Comparison of ENCODE assay signal across 2 cellular contexts in genomic region chr16:89322381-89323119, GRCh38.
TF ChIP-seq lines count a peak whose summit lies in the region.

No MANE protein-coding gene starts in this region.

TF ChIP-seq in GM12878, 131 proteins besides CTCF, POLR2A, EP300 and RAD21 (continued from another document):
- TF ChIP-seq, protein P1, sequence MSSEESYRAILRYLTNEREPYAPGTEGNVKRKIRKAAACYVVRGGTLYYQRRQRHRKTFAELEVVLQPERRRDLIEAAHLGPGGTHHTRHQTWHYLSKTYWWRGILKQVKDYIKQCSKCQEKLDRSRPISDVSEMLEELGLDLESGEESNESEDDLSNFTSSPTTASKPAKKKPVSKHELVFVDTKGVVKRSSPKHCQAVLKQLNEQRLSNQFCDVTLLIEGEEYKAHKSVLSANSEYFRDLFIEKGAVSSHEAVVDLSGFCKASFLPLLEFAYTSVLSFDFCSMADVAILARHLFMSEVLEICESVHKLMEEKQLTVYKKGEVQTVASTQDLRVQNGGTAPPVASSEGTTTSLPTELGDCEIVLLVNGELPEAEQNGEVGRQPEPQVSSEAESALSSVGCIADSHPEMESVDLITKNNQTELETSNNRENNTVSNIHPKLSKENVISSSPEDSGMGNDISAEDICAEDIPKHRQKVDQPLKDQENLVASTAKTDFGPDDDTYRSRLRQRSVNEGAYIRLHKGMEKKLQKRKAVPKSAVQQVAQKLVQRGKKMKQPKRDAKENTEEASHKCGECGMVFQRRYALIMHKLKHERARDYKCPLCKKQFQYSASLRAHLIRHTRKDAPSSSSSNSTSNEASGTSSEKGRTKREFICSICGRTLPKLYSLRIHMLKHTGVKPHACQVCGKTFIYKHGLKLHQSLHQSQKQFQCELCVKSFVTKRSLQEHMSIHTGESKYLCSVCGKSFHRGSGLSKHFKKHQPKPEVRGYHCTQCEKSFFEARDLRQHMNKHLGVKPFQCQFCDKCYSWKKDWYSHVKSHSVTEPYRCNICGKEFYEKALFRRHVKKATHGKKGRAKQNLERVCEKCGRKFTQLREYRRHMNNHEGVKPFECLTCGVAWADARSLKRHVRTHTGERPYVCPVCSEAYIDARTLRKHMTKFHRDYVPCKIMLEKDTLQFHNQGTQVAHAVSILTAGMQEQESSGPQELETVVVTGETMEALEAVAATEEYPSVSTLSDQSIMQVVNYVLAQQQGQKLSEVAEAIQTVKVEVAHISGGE (CRISPR knock-in tag; IDR thresholded peaks at IDR 0.05): no peak

TF ChIP-seq in HepG2, 621 proteins besides CTCF, POLR2A, EP300 and RAD21 (continued from another document and continues in another):
- TF ChIP-seq, protein P2, sequence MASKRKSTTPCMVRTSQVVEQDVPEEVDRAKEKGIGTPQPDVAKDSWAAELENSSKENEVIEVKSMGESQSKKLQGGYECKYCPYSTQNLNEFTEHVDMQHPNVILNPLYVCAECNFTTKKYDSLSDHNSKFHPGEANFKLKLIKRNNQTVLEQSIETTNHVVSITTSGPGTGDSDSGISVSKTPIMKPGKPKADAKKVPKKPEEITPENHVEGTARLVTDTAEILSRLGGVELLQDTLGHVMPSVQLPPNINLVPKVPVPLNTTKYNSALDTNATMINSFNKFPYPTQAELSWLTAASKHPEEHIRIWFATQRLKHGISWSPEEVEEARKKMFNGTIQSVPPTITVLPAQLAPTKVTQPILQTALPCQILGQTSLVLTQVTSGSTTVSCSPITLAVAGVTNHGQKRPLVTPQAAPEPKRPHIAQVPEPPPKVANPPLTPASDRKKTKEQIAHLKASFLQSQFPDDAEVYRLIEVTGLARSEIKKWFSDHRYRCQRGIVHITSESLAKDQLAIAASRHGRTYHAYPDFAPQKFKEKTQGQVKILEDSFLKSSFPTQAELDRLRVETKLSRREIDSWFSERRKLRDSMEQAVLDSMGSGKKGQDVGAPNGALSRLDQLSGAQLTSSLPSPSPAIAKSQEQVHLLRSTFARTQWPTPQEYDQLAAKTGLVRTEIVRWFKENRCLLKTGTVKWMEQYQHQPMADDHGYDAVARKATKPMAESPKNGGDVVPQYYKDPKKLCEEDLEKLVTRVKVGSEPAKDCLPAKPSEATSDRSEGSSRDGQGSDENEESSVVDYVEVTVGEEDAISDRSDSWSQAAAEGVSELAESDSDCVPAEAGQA (IDR thresholded peaks at IDR 0.05; ENCODE audit: low read depth): no peak
- TF ChIP-seq, protein P2 (CRISPR knock-in tag; IDR thresholded peaks at IDR 0.05; ENCODE audit: borderline replicate concordance): no peak
- no peak for TF ChIP-seq FIP1L1 (IDR thresholded peaks at IDR 0.05; ENCODE audit: borderline replicate concordance, insufficient read depth, low read depth, low read length)
- TF ChIP-seq, protein P3, sequence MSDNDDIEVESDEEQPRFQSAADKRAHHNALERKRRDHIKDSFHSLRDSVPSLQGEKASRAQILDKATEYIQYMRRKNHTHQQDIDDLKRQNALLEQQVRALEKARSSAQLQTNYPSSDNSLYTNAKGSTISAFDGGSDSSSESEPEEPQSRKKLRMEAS (IDR thresholded peaks at IDR 0.05): peak; percentile 84
- no peak for TF ChIP-seq NFIB (CRISPR knock-in tag; IDR thresholded peaks at IDR 0.05; ENCODE audit: borderline replicate concordance)
- no peak for TF ChIP-seq RARG (CRISPR knock-in tag; IDR thresholded peaks at IDR 0.05; ENCODE audit: low read depth)
- TF ChIP-seq, protein P4, sequence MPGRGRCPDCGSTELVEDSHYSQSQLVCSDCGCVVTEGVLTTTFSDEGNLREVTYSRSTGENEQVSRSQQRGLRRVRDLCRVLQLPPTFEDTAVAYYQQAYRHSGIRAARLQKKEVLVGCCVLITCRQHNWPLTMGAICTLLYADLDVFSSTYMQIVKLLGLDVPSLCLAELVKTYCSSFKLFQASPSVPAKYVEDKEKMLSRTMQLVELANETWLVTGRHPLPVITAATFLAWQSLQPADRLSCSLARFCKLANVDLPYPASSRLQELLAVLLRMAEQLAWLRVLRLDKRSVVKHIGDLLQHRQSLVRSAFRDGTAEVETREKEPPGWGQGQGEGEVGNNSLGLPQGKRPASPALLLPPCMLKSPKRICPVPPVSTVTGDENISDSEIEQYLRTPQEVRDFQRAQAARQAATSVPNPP (CRISPR knock-in tag; IDR thresholded peaks at IDR 0.05): no peak
- TF ChIP-seq ZNF446 (CRISPR knock-in tag; IDR thresholded peaks at IDR 0.05): no peak
- no peak for TF ChIP-seq FLYWCH1 (CRISPR knock-in tag; IDR thresholded peaks at IDR 0.05)
- no peak for TF ChIP-seq ATF1 (CRISPR knock-in tag; IDR thresholded peaks at IDR 0.05)
- no peak for TF ChIP-seq ZBTB7B (CRISPR knock-in tag; IDR thresholded peaks at IDR 0.05)
- no peak for TF ChIP-seq TIGD3 (CRISPR knock-in tag; IDR thresholded peaks at IDR 0.05; ENCODE audit: borderline replicate concordance)
- TF ChIP-seq, protein P5, sequence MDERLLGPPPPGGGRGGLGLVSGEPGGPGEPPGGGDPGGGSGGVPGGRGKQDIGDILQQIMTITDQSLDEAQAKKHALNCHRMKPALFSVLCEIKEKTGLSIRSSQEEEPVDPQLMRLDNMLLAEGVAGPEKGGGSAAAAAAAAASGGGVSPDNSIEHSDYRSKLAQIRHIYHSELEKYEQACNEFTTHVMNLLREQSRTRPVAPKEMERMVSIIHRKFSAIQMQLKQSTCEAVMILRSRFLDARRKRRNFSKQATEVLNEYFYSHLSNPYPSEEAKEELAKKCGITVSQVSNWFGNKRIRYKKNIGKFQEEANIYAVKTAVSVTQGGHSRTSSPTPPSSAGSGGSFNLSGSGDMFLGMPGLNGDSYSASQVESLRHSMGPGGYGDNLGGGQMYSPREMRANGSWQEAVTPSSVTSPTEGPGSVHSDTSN (CRISPR knock-in tag; IDR thresholded peaks at IDR 0.05): peak; percentile 80
- no peak for TF ChIP-seq TAF1 (CRISPR knock-in tag; IDR thresholded peaks at IDR 0.05)
- no peak for TF ChIP-seq BORCS8-MEF2B (CRISPR knock-in tag; IDR thresholded peaks at IDR 0.05)
- no peak for TF ChIP-seq GTF3A (CRISPR knock-in tag; conservative IDR thresholded peaks at IDR 0.05)
- TF ChIP-seq ZFX (CRISPR knock-in tag; IDR thresholded peaks at IDR 0.05; ENCODE audit: low read depth): peak; percentile 46; the same call in 1 of the 2 replicates
- TF ChIP-seq CBX2 (IDR thresholded peaks at IDR 0.05; ENCODE audit: low read depth, low read length): no peak
- TF ChIP-seq CBX2 (CRISPR knock-in tag; IDR thresholded peaks at IDR 0.05; ENCODE audit: low read depth): no peak
- no peak for TF ChIP-seq ZNF710 (CRISPR knock-in tag; IDR thresholded peaks at IDR 0.05; ENCODE audit: borderline replicate concordance)
- no peak for TF ChIP-seq SUZ12 (IDR thresholded peaks at IDR 0.05; ENCODE audit: low read depth, low read length)
- TF ChIP-seq ZNF234 (CRISPR knock-in tag; conservative IDR thresholded peaks at IDR 0.05): no peak
- TF ChIP-seq, protein P6, sequence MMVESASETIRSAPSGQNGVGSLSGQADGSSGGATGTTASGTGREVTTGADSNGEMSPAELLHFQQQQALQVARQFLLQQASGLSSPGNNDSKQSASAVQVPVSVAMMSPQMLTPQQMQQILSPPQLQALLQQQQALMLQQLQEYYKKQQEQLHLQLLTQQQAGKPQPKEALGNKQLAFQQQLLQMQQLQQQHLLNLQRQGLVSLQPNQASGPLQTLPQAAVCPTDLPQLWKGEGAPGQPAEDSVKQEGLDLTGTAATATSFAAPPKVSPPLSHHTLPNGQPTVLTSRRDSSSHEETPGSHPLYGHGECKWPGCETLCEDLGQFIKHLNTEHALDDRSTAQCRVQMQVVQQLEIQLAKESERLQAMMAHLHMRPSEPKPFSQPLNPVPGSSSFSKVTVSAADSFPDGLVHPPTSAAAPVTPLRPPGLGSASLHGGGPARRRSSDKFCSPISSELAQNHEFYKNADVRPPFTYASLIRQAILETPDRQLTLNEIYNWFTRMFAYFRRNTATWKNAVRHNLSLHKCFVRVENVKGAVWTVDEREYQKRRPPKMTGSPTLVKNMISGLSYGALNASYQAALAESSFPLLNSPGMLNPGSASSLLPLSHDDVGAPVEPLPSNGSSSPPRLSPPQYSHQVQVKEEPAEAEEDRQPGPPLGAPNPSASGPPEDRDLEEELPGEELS (CRISPR knock-in tag; IDR thresholded peaks at IDR 0.05): peak; percentile 59
- TF ChIP-seq, protein P7, sequence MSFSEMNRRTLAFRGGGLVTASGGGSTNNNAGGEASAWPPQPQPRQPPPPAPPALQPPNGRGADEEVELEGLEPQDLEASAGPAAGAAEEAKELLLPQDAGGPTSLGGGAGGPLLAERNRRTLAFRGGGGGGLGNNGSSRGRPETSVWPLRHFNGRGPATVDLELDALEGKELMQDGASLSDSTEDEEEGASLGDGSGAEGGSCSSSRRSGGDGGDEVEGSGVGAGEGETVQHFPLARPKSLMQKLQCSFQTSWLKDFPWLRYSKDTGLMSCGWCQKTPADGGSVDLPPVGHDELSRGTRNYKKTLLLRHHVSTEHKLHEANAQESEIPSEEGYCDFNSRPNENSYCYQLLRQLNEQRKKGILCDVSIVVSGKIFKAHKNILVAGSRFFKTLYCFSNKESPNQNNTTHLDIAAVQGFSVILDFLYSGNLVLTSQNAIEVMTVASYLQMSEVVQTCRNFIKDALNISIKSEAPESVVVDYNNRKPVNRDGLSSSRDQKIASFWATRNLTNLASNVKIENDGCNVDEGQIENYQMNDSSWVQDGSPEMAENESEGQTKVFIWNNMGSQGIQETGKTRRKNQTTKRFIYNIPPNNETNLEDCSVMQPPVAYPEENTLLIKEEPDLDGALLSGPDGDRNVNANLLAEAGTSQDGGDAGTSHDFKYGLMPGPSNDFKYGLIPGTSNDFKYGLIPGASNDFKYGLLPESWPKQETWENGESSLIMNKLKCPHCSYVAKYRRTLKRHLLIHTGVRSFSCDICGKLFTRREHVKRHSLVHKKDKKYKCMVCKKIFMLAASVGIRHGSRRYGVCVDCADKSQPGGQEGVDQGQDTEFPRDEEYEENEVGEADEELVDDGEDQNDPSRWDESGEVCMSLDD (CRISPR knock-in tag; IDR thresholded peaks at IDR 0.05; ENCODE audit: borderline replicate concordance): no peak
- TF ChIP-seq ZNF564 (CRISPR knock-in tag; IDR thresholded peaks at IDR 0.05): no peak
- TF ChIP-seq MLX (CRISPR knock-in tag; IDR thresholded peaks at IDR 0.05): 0 out of 2 replicates have a peak, but pooled peaks have one; percentile 26
- no peak for TF ChIP-seq POLR2G (IDR thresholded peaks at IDR 0.05; ENCODE audit: low read depth, low read length)
- no peak for TF ChIP-seq ZBTB26 (CRISPR knock-in tag; IDR thresholded peaks at IDR 0.05; ENCODE audit: borderline replicate concordance)
- TF ChIP-seq ELF1 (CRISPR knock-in tag; IDR thresholded peaks at IDR 0.05): peak; percentile 61; the same call in 1 of the 2 replicates
